ENCODE assay signal across 1 cellular context in genomic region chr2:177326591-177326990, GRCh38.
TF ChIP-seq lines count a peak whose summit lies in the region.

No MANE protein-coding gene starts in this region.

TF ChIP-seq in GM12878, 131 proteins besides CTCF, POLR2A, EP300 and RAD21 (continued from another document):
- no peak for TF ChIP-seq ZBTB11 (CRISPR knock-in tag; IDR thresholded peaks at IDR 0.05)
- TF ChIP-seq USF1 (IDR thresholded peaks at IDR 0.05; ENCODE audit: borderline replicate concordance, extremely low read length, insufficient read depth, low read depth, low read length), result no peak
- no peak for TF ChIP-seq ATF3 (IDR thresholded peaks at IDR 0.05; ENCODE audit: borderline replicate concordance, extremely low read depth, low read depth, low read length)
- no peak for TF ChIP-seq SMAD1 (IDR thresholded peaks at IDR 0.05; ENCODE audit: low read depth, partially characterized antibody)
- TF ChIP-seq SIX5 (IDR thresholded peaks at IDR 0.05; ENCODE audit: low read depth, low read length, severe bottlenecking), result no peak
- TF ChIP-seq NBN (IDR thresholded peaks at IDR 0.05), result no peak
- no peak for TF ChIP-seq IKZF1 (conservative IDR thresholded peaks at IDR 0.05)
